In the genomic region with DNA sequence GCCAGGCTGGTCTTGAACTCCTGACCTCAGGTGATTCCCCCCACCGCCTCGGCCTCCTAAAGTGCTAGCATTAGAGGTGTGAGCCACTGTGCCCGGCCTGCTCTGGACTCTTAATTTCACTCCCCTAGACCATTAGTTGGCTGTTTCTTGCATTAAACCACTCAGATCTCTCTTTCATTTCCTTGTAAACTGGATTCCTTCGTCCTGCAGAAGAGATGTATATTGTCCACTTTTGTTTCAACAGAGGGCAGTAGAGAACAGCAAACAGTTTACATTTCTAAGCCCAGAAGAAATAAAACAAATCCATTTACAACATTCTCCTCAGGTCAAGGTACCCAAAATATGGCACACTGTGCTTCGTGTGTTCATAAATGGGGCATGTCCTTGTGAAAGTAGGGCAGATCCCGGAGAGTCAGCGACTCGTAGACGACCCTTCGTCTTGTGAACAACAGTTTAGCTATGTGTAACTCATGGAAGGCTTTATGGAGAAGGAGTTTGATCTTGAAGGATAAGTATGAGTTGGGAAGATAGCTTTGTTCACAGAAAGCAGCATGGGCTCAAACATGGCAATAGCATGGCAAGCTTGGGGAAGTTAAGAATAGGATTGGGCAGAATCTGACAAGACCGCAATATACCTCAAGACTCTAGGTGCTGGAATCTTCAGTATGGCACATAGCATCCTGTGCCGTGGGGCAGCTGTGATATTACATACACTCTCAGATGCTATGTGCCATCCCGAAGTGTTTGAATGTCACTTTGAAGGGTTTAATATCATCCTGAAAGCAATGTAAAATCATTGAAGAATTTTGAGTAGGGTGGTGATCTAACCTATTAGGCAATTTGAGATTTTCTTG, we compare ENCODE assay signal across 1 cellular context.
A peak's percentile ranks its signal among the peaks of the same experiment; 100 is the strongest.
TF ChIP-seq lines count a peak whose summit lies in the region.

No MANE protein-coding gene starts in this region.

TF ChIP-seq in SK-N-SH, 30 proteins besides CTCF, POLR2A, EP300 and RAD21:
- peak; percentile 47 for TF ChIP-seq SMC3 (IDR thresholded peaks at IDR 0.05; ENCODE audit: low read depth, low read length)
TF ChIP-seq in SK-N-SH: peak in this region for 1; not testable (repeated sequence) for 29.
